Comparison of ENCODE assay signal across 8 cellular contexts in the genomic region with DNA sequence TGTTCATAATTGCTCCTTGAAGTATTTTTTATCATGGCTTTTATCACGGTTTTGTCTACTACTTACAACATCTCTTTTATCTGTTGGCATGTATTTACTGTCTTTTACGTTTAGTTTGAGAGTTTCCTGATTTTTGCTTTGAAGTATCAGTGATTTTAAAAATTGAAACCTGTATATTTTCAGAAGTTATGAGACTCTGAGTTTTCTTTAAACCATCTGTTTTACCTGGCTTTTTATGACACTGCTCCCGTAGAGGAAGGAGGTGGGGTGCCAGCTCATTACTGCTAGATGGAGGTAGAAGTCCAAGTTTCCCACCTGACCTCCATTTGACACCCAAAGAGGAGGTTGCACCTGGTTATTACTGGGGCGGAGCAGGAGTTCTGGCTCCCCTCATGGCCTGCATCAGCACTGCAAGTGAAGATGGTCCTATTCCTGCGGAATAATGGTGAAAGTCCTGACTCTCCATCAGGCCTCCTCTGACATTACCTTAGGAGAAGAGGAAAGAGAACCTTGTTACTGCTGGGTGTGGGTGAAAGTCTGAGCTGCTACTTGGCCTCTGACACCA. TPM values are rescaled to one million over a fixed set of nuclear protein-coding genes. Genes with fewer than 3 reads are reported as not detected.
DNase-seq lines count a peak whose midpoint lies in the region; ATAC-seq, FAIRE-seq and TF ChIP-seq lines count a peak whose summit lies in the region.

No MANE protein-coding gene starts in this region.

- ATAC-seq in left lobe of liver (peak; percentile 55), GM21717 (IDR thresholded peaks at IDR 0.05; ENCODE audit: unreplicated experiment) (no peak)

- DNase-seq in D721Med (ENCODE audit: insufficient read length, low spot score), result no peak
- peak; percentile 16 for DNase-seq in HPDE6-E6E7 (ENCODE audit: extremely low spot score)
- DNase-seq in activated T-cell treated with anti-CD3 and anti-CD28 coated beads for 24 hours (ENCODE audit: low read depth), result peak; percentile 16
- DNase-seq in left lobe of liver (ENCODE audit: low spot score), result no peak
- DNase-seq in effector CD4-positive, alpha-beta T cell, result no peak
- no peak for DNase-seq in KG1 (lab: John Stamatoyannopoulos, UW)
- no peak for DNase-seq in frontal cortex (ENCODE audit: low spot score in 2 of 2)

- no peak for FAIRE-seq in D721Med (lab: Jason Lieb, UNC)
- FAIRE-seq in frontal cortex (lab: Jason Lieb, UNC), result no peak

- peak; percentile 4 for TF ChIP-seq CTCF in D721Med (IDR thresholded peaks at IDR 0.05; ENCODE audit: insufficient read depth, missing control alignments)

RNA-seq across cellular contexts. Expression of a gene that starts 10.0 kb away (rescaled TPM):
- total RNA-seq in left lobe of liver, result 12.4 TPM
- 80.7 TPM for total RNA-seq in frontal cortex

Comparison
In these comparisons a context has a peak if more than half of its experiments do, and no peak if none do; other contexts are left out.
1. DNase-seq: peak in HPDE6-E6E7 (single experiment) and activated T-cell treated with anti-CD3 and anti-CD28 coated beads for 24 hours (single experiment); none in D721Med (single experiment), left lobe of liver (single experiment), effector CD4-positive, alpha-beta T cell (single experiment), KG1 (single experiment) and frontal cortex (0 of 2).